In genomic region chr10:71247306-71247705, GRCh38 we compare ENCODE assay signal across 2 cellular contexts.
TF ChIP-seq lines count a peak whose summit lies in the region.

No MANE protein-coding gene starts in this region.

TF ChIP-seq in liver, 16 proteins besides CTCF, POLR2A, EP300 and RAD21:
- peak; percentile 63 to 86 for TF ChIP-seq HNF4A (conservative IDR thresholded peaks at IDR 0.05)
- no peak for TF ChIP-seq HNF4G (IDR thresholded peaks at IDR 0.05)

TF ChIP-seq in HepG2, 621 proteins besides CTCF, POLR2A, EP300 and RAD21:
- TF ChIP-seq GATA4 (IDR thresholded peaks at IDR 0.05; ENCODE audit: borderline replicate concordance, low read depth) = no peak
- TF ChIP-seq RARA (CRISPR knock-in tag; IDR thresholded peaks at IDR 0.05) = no peak
- no peak for TF ChIP-seq NR3C1 (CRISPR knock-in tag; IDR thresholded peaks at IDR 0.05)
- TF ChIP-seq KMT2A (CRISPR knock-in tag; IDR thresholded peaks at IDR 0.05) = no peak
- TF ChIP-seq SIX4 (CRISPR knock-in tag; IDR thresholded peaks at IDR 0.05) = no peak
- TF ChIP-seq, protein P1, sequence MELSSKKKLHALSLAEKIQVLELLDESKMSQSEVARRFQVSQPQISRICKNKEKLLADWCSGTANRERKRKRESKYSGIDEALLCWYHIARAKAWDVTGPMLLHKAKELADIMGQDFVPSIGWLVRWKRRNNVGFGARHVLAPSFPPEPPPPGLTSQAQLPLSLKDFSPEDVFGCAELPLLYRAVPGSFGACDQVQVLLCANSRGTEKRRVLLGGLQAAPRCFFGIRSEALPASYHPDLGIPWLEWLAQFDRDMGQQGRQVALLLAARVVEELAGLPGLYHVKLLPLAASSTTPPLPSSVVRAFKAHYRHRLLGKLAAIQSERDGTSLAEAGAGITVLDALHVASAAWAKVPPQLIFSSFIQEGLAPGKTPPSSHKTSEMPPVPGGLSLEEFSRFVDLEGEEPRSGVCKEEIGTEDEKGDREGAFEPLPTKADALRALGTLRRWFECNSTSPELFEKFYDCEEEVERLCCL (CRISPR knock-in tag; IDR thresholded peaks at IDR 0.05; ENCODE audit: borderline replicate concordance) = no peak
- no peak for TF ChIP-seq ZNF713 (CRISPR knock-in tag; IDR thresholded peaks at IDR 0.05)
- TF ChIP-seq HMG20A (CRISPR knock-in tag; IDR thresholded peaks at IDR 0.05; ENCODE audit: borderline replicate concordance) = no peak
- no peak for TF ChIP-seq YEATS2 (CRISPR knock-in tag; IDR thresholded peaks at IDR 0.05; ENCODE audit: borderline replicate concordance)
- TF ChIP-seq ZNF709 (CRISPR knock-in tag; IDR thresholded peaks at IDR 0.05) = no peak
- TF ChIP-seq NPAS2 (CRISPR knock-in tag; IDR thresholded peaks at IDR 0.05; ENCODE audit: borderline replicate concordance) = no peak
